In the genomic region with DNA sequence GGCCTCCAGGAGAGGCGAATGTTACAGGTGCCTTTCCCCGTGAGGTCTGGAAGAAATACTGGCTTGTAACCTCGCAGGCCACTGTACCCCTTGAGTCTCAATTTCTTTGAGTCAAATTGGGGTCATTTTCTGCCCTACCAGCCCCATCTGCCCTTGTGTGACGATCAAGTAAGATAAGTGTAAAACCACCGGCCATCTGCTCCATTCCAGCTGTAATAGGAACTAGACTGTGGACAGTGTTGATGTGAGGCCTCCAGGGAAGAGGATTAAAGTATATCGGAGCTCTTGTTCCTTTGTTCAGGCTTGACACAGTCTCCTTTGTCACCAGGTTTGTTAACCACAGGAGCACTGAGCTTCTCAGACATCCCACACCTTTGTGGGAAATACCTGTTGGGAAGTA, we compare ENCODE assay signal across 19 cellular contexts.
A peak's percentile ranks its signal among the peaks of the same experiment; 100 is the strongest.
DNase-seq lines count a peak whose midpoint lies in the region; ATAC-seq, FAIRE-seq and TF ChIP-seq lines count a peak whose summit lies in the region.
"Had no signal": no experiment of that assay in that cellular context is flagged by ENCODE, and none has a peak within 500 bp of the region (broad histone marks: within the 10 kb centered on the region; RNA-seq: fewer than 3 reads in every experiment).

No MANE protein-coding gene starts in this region.

- no peak for FAIRE-seq in GM19239 (lab: Jason Lieb, UNC)

- no peak for DNase-seq in AG04450 (ENCODE audit: low read depth, low spot score)
- DNase-seq in HFFc6: no peak
- peak; percentile 40 for DNase-seq in left kidney (ENCODE audit: low read depth, low spot score)
- no peak for DNase-seq in mesothelial cell of epicardium (ENCODE audit: low spot score in 2 of 2, unreplicated experiment in 2 of 2)
- no peak for DNase-seq in activated CD4-positive, alpha-beta T cell treated with anti-CD3 and anti-CD28 coated beads, Interleukin-2, amount 50 U/mL, for 48 hours
- no peak for DNase-seq in GM19239 (ENCODE audit: insufficient read length, low spot score)
- DNase-seq: activated CD4-positive, alpha-beta T cell treated with anti-CD3 and anti-CD28 coated beads, Interleukin-2, amount 10 ng/mL, durations not matched to agents 24 days and 14 days; activated gamma-delta T cell treated with Interleukin-2 at 50 U/mL for 16 hours; caudate nucleus; effector CD8-positive, alpha-beta T cell; heart right ventricle; left cardiac atrium; NCI-H1930; NCI-H774; stimulated activated CD4-positive, alpha-beta T cell treated with anti-CD3 and anti-CD28 coated beads, Interleukin-1b, Interleukin-23, amount 100 ng/mL, for 48 hours; stomach had no signal

- peaks cover 25% of the 10 kb centered on the region for H3K36me3 Mint-ChIP-seq in HFFc6 (ENCODE audit: low read depth)
- peaks cover 13% of the 10 kb centered on the region for H3K36me3 Mint-ChIP-seq in mesothelial cell of epicardium

- peaks cover 1% of the 10 kb centered on the region for H3K27me3 Mint-ChIP-seq in HFFc6 (ENCODE audit: insufficient read depth)
- H3K27me3 Mint-ChIP-seq in mesothelial cell of epicardium (ENCODE audit: low read depth): no peaks in the 10 kb centered on the region
- H3K27me3 Mint-ChIP-seq: activated CD4-positive, alpha-beta T cell treated with anti-CD3 and anti-CD28 coated beads, Interleukin-2, amount 10 ng/mL, durations not matched to agents 24 days and 14 days had no signal

- H3K4me3 Mint-ChIP-seq in HFFc6 (peak overlapping the region; percentile 46; the same call in 1 of the 2 replicates), mesothelial cell of epicardium (no peak overlapping the region)
- H3K4me3 Mint-ChIP-seq: activated CD4-positive, alpha-beta T cell treated with anti-CD3 and anti-CD28 coated beads, Interleukin-2, amount 10 ng/mL, durations not matched to agents 24 days and 14 days had no signal

- peak overlapping the region; percentile 48 for H3K27ac ChIP-seq in AG04450 (ENCODE audit: low read depth, low read length)
- H3K27ac ChIP-seq: heart right ventricle, right atrium auricular region, stomach had no signal

- TF ChIP-seq CTCF in AG04450 (IDR thresholded peaks at IDR 0.05; ENCODE audit: low read depth, low read length) (no peak), HFFc6 (IDR thresholded peaks at IDR 0.05) (no peak), mesothelial cell of epicardium (IDR thresholded peaks at IDR 0.05; ENCODE audit: unreplicated experiment) (no peak)

- H3K27ac Mint-ChIP-seq in HFFc6 (peak overlapping the region; percentile 77), mesothelial cell of epicardium (no peak overlapping the region)
- H3K27ac Mint-ChIP-seq: activated CD4-positive, alpha-beta T cell treated with anti-CD3 and anti-CD28 coated beads, Interleukin-2, amount 10 ng/mL, durations not matched to agents 24 days and 14 days had no signal

- H3K4me1 Mint-ChIP-seq in HFFc6 (ENCODE audit: low read depth) (peaks cover 42% of the 10 kb centered on the region), mesothelial cell of epicardium (peaks cover 24% of the 10 kb centered on the region)

- peak; percentile 12 for ATAC-seq in SK-N-SH treated with all-trans-retinoic acid at 6 μM for 48 hours
- no peak for ATAC-seq in HG03280 (IDR thresholded peaks at IDR 0.05; ENCODE audit: unreplicated experiment)

- POLR2A ChIA-PET in AG04450 (lab: Yijun Ruan, JAX): no interaction called here

- H3K9me3 ChIP-seq in AG04450 (ENCODE audit: control insufficient read depth, insufficient read depth, low read length): no peaks in the 10 kb centered on the region; the same call in 1 of the 2 replicates
- H3K9me3 ChIP-seq: heart right ventricle, right atrium auricular region, stomach had no signal

- no peak overlapping the region for H3K4me3 ChIP-seq in AG04450 (ENCODE audit: low read depth, low read length)
- H3K4me3 ChIP-seq: heart right ventricle, right atrium auricular region, stomach had no signal

- H3K27me3 ChIP-seq in AG04450 (ENCODE audit: control insufficient read depth, insufficient read depth, low read length): no peaks in the 10 kb centered on the region
- H3K27me3 ChIP-seq: heart right ventricle, right atrium auricular region, stomach had no signal

- CTCF ChIA-PET in AG04450 (lab: Charles Lee): interaction anchor here (1.0 to 9.6 kb wide), 3 partner anchors 12 to 137 kb away, joined by 3 to 73 read pairs (median 5); no protein-coding TSS in a partner anchor

- H3K9me3 Mint-ChIP-seq in HFFc6: no peaks in the 10 kb centered on the region
- H3K9me3 Mint-ChIP-seq in mesothelial cell of epicardium: no peaks in the 10 kb centered on the region
- H3K9me3 Mint-ChIP-seq: activated CD4-positive, alpha-beta T cell treated with anti-CD3 and anti-CD28 coated beads, Interleukin-2, amount 10 ng/mL, durations not matched to agents 24 days and 14 days had no signal

TF ChIP-seq in SK-N-SH treated with all-trans-retinoic acid at 6 μM for 48 hours, 23 proteins besides CTCF, POLR2A, EP300 and RAD21 (continues in another document):
- TF ChIP-seq ZFP3 (CRISPR knock-in tag; IDR thresholded peaks at IDR 0.05) (no peak), TOX (CRISPR knock-in tag; IDR thresholded peaks at IDR 0.05; ENCODE audit: borderline replicate concordance) (no peak), ZNF565 (CRISPR knock-in tag; conservative IDR thresholded peaks at IDR 0.05; ENCODE audit: low read depth) (no peak), ARNTL (CRISPR knock-in tag; IDR thresholded peaks at IDR 0.05; ENCODE audit: borderline replicate concordance, low read depth) (no peak), SNAI2 (CRISPR knock-in tag; IDR thresholded peaks at IDR 0.05) (no peak), ZNF70 (CRISPR knock-in tag; IDR thresholded peaks at IDR 0.05) (no peak), PPARA (CRISPR knock-in tag; IDR thresholded peaks at IDR 0.05; ENCODE audit: borderline replicate concordance) (no peak), ZNF8 (CRISPR knock-in tag; IDR thresholded peaks at IDR 0.05) (no peak), OSR1 (CRISPR knock-in tag; IDR thresholded peaks at IDR 0.05) (no peak)
- TF ChIP-seq, protein P1, sequence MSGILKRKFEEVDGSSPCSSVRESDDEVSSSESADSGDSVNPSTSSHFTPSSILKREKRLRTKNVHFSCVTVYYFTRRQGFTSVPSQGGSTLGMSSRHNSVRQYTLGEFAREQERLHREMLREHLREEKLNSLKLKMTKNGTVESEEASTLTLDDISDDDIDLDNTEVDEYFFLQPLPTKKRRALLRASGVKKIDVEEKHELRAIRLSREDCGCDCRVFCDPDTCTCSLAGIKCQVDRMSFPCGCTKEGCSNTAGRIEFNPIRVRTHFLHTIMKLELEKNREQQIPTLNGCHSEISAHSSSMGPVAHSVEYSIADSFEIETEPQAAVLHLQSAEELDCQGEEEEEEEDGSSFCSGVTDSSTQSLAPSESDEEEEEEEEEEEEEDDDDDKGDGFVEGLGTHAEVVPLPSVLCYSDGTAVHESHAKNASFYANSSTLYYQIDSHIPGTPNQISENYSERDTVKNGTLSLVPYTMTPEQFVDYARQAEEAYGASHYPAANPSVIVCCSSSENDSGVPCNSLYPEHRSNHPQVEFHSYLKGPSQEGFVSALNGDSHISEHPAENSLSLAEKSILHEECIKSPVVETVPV (CRISPR knock-in tag; IDR thresholded peaks at IDR 0.05): no peak
- TF ChIP-seq, protein P2, sequence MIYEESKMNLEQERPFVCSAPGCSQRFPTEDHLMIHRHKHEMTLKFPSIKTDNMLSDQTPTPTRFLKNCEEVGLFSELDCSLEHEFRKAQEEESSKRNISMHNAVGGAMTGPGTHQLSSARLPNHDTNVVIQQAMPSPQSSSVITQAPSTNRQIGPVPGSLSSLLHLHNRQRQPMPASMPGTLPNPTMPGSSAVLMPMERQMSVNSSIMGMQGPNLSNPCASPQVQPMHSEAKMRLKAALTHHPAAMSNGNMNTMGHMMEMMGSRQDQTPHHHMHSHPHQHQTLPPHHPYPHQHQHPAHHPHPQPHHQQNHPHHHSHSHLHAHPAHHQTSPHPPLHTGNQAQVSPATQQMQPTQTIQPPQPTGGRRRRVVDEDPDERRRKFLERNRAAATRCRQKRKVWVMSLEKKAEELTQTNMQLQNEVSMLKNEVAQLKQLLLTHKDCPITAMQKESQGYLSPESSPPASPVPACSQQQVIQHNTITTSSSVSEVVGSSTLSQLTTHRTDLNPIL (CRISPR knock-in tag; IDR thresholded peaks at IDR 0.05; ENCODE audit: low read depth): no peak
- TF ChIP-seq, protein P3, sequence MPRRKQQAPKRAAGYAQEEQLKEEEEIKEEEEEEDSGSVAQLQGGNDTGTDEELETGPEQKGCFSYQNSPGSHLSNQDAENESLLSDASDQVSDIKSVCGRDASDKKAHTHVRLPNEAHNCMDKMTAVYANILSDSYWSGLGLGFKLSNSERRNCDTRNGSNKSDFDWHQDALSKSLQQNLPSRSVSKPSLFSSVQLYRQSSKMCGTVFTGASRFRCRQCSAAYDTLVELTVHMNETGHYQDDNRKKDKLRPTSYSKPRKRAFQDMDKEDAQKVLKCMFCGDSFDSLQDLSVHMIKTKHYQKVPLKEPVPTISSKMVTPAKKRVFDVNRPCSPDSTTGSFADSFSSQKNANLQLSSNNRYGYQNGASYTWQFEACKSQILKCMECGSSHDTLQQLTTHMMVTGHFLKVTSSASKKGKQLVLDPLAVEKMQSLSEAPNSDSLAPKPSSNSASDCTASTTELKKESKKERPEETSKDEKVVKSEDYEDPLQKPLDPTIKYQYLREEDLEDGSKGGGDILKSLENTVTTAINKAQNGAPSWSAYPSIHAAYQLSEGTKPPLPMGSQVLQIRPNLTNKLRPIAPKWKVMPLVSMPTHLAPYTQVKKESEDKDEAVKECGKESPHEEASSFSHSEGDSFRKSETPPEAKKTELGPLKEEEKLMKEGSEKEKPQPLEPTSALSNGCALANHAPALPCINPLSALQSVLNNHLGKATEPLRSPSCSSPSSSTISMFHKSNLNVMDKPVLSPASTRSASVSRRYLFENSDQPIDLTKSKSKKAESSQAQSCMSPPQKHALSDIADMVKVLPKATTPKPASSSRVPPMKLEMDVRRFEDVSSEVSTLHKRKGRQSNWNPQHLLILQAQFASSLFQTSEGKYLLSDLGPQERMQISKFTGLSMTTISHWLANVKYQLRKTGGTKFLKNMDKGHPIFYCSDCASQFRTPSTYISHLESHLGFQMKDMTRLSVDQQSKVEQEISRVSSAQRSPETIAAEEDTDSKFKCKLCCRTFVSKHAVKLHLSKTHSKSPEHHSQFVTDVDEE (CRISPR knock-in tag; IDR thresholded peaks at IDR 0.05): no peak
